Comparison of ENCODE assay signal across 2 cellular contexts in the genomic region with DNA sequence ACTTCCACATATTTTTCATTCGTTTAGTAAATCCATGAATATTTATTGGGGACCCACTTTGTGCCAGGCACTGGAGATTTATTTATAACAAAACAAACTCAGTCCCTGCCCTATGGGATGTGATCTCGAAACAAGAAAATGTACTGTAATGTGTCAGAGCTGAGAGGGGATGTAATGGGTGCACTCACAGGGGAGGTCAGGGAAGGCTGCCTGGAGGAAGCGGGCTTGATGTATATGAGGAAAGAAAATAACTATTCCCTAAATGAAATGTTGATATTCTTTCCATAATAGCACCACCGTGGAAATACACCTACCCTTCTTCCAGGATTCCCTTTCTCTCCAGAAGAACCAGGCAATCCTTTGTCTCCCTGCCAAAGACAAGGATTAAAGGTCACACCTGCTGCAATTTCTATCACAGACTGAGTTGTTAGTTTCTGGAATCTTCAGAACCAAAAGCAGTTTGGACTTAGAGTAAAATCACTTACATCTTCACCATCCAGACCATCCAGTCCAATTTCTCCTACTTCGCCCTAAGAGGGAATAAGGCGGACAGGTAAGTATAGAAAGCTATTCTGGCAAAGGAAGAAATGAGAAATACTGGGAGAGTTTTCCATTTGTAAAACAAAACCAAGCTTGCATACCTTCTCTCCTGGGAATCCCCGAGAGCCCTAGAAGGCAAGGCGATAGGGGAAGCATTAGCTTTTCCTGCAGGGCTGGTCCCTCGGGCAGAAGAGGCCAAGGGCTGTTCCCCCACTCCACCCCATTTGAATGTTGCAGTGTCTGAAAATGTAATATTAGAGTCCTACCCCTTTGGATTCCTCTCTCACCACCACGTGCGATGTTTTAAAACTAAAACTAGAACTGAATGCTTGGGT.
TF ChIP-seq lines count a peak whose summit lies in the region.

No MANE protein-coding gene starts in this region.

TF ChIP-seq in GM23338, 12 proteins besides CTCF, POLR2A, EP300 and RAD21:
- 0 out of 2 replicates have a peak, but pooled peaks have one; percentile 30 for TF ChIP-seq ZNF462 (CRISPR knock-in tag; IDR thresholded peaks at IDR 0.05)
- TF ChIP-seq, protein P1, sequence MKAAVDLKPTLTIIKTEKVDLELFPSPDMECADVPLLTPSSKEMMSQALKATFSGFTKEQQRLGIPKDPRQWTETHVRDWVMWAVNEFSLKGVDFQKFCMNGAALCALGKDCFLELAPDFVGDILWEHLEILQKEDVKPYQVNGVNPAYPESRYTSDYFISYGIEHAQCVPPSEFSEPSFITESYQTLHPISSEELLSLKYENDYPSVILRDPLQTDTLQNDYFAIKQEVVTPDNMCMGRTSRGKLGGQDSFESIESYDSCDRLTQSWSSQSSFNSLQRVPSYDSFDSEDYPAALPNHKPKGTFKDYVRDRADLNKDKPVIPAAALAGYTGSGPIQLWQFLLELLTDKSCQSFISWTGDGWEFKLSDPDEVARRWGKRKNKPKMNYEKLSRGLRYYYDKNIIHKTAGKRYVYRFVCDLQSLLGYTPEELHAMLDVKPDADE (IDR thresholded peaks at IDR 0.05) = no peak

TF ChIP-seq in liver, 16 proteins besides CTCF, POLR2A, EP300 and RAD21:
- TF ChIP-seq NR2F2 (IDR thresholded peaks at IDR 0.05) (no peak), RXRA (IDR thresholded peaks at IDR 0.05) (no peak), HNF4G (IDR thresholded peaks at IDR 0.05) (no peak), JUND (IDR thresholded peaks at IDR 0.05) (no peak), HNF4A (conservative IDR thresholded peaks at IDR 0.05) (peak; percentile 28 to 31), SP1 (IDR thresholded peaks at IDR 0.05) (no peak)
